Comparison of ENCODE assay signal across 32 cellular contexts in the genomic region with DNA sequence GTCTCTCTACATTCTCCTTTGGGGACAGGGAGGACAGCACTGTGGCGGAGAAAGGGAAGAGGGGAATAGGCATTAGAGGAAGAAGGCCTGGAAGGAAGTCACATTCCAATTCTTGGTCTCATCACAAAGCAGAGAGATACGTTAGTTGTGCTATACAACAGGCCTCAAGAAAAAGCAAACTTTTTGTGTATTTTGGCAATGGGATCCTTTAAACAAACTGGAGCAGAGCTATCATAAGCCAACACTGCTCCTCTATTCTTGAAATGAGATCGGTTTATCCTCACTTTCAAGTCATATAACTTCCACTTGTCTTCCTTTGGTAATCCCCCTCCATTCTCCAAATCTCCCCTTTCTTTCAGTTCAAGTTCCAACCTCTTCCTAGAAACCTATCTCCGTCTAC.
"Had no signal": no experiment of that assay in that cellular context is flagged by ENCODE, and none has a peak within 500 bp of the region (broad histone marks: within the 10 kb centered on the region; RNA-seq: fewer than 3 reads in every experiment).

No MANE protein-coding gene starts in this region.

- H3K27me3 Mint-ChIP-seq: activated CD4-positive, alpha-beta T cell treated with anti-CD3 and anti-CD28 coated beads, Interleukin-2, amount 10 ng/mL, durations not matched to agents 24 days and 14 days; activated CD8-positive, alpha-beta memory T cell treated with anti-CD3 and anti-CD28 coated beads, Interleukin-2, amount 10 ng/mL, durations not matched to agents 7 days and 5 days; activated CD8-positive, alpha-beta T cell treated with anti-CD3 and anti-CD28 coated beads for 36 hours; activated naive CD8-positive, alpha-beta T cell; effector memory CD8-positive, alpha-beta T cell; naive B cell; stimulated activated naive B cell treated with anti-CD40 and anti-IgM and Interleukin-4, amounts not matched to agents 10 μg/mL and 1 μg/mL and 100 μg/mL, for 72 hours had no signal

- DNase-seq: activated CD4-positive, alpha-beta T cell treated with anti-CD3 and anti-CD28 coated beads, Interleukin-2, amount 10 ng/mL, durations not matched to agents 24 days and 14 days; activated CD8-positive, alpha-beta memory T cell treated with anti-CD3 and anti-CD28 coated beads, Interleukin-2, amount 10 ng/mL, durations not matched to agents 7 days and 5 days; activated CD8-positive, alpha-beta T cell treated with anti-CD3 and anti-CD28 coated beads for 36 hours; activated naive CD4-positive, alpha-beta T cell; activated T-cell treated with anti-CD3 and anti-CD28 coated beads, Interleukin-2, amount 50 U/mL, for 48 hours; anterior cingulate cortex; dorsolateral prefrontal cortex; effector memory CD8-positive, alpha-beta T cell; foreskin fibroblast; heart left ventricle; mesendoderm; naive B cell; nephron progenitor cell; pancreas; psoas muscle; stimulated activated CD4-positive, alpha-beta T cell treated with anti-CD3 and anti-CD28 coated beads, Interleukin-15, amount 100 ng/mL, for 24 hours; stimulated activated CD4-positive, alpha-beta T cell treated with anti-CD3 and anti-CD28 coated beads, Interleukin-2, amount 100 ng/mL, for 24 hours; stimulated activated naive B cell treated with anti-CD40 and anti-IgM and Interleukin-4, amounts not matched to agents 10 μg/mL and 1 μg/mL and 100 μg/mL, for 72 hours; stomach; T-helper 9 cell; thyroid gland; upper lobe of right lung; WERI-Rb-1 had no signal

- FAIRE-seq: bronchial epithelial cell, pancreas, TTC549 had no signal

- H3K4me3 ChIP-seq: coronary artery, dorsolateral prefrontal cortex, heart left ventricle, lung, mucosa of descending colon, pancreas, psoas muscle, stomach, thyroid gland, upper lobe of right lung had no signal

- H3K36me3 ChIP-seq: heart left ventricle, neutrophil, pancreas, stomach, thyroid gland, upper lobe of right lung had no signal

- H3K27ac Mint-ChIP-seq: activated CD4-positive, alpha-beta T cell treated with anti-CD3 and anti-CD28 coated beads, Interleukin-2, amount 10 ng/mL, durations not matched to agents 24 days and 14 days; activated CD8-positive, alpha-beta memory T cell treated with anti-CD3 and anti-CD28 coated beads, Interleukin-2, amount 10 ng/mL, durations not matched to agents 7 days and 5 days; activated CD8-positive, alpha-beta T cell treated with anti-CD3 and anti-CD28 coated beads for 36 hours; activated naive CD8-positive, alpha-beta T cell; effector memory CD8-positive, alpha-beta T cell; nephron progenitor cell; stimulated activated naive B cell treated with anti-CD40 and anti-IgM and Interleukin-4, amounts not matched to agents 10 μg/mL and 1 μg/mL and 100 μg/mL, for 72 hours; T-helper 1 cell treated with Interleukin-12 subunit alpha and Interleukin-12 subunit beta and Interleukin-4 antibody, amounts not matched to agents 30 μg/mL and 1 μg/mL, for 36 hours had no signal

- H3K9me3 Mint-ChIP-seq: effector memory CD8-positive, alpha-beta T cell had no signal

- H3K27ac ChIP-seq: coronary artery, neutrophil, pancreas, psoas muscle, thyroid gland, upper lobe of right lung, WERI-Rb-1 had no signal

- H3K27me3 ChIP-seq: dorsolateral prefrontal cortex, heart left ventricle, neutrophil, pancreas, stomach, thyroid gland had no signal

- H3K4me3 Mint-ChIP-seq: activated CD4-positive, alpha-beta T cell treated with anti-CD3 and anti-CD28 coated beads, Interleukin-2, amount 10 ng/mL, durations not matched to agents 24 days and 14 days; activated CD8-positive, alpha-beta memory T cell treated with anti-CD3 and anti-CD28 coated beads, Interleukin-2, amount 10 ng/mL, durations not matched to agents 7 days and 5 days; activated CD8-positive, alpha-beta T cell treated with anti-CD3 and anti-CD28 coated beads for 36 hours; activated naive CD8-positive, alpha-beta T cell; effector memory CD8-positive, alpha-beta T cell; nephron progenitor cell; stimulated activated naive B cell treated with anti-CD40 and anti-IgM and Interleukin-4, amounts not matched to agents 10 μg/mL and 1 μg/mL and 100 μg/mL, for 72 hours; T-helper 1 cell treated with Interleukin-12 subunit alpha and Interleukin-12 subunit beta and Interleukin-4 antibody, amounts not matched to agents 30 μg/mL and 1 μg/mL, for 36 hours had no signal

- H3K9me3 ChIP-seq: mucosa of descending colon, neutrophil, pancreas, psoas muscle, stomach, thyroid gland, upper lobe of right lung had no signal

- ATAC-seq: activated CD4-positive, CD25-positive, alpha-beta regulatory T cell treated with anti-CD3 and anti-CD28 coated beads, Interleukin-2, amount 50 U/mL, for 24 hours; activated CD8-positive, alpha-beta memory T cell treated with anti-CD3 and anti-CD28 coated beads, Interleukin-2, amount 10 ng/mL, durations not matched to agents 7 days and 5 days; activated CD8-positive, alpha-beta T cell treated with anti-CD3 and anti-CD28 coated beads for 36 hours; effector memory CD8-positive, alpha-beta T cell; pancreas; psoas muscle; stimulated activated naive B cell treated with anti-CD40 and anti-IgM and Interleukin-4, amounts not matched to agents 10 μg/mL and 1 μg/mL and 100 μg/mL, for 72 hours; upper lobe of right lung had no signal
